9 cellular contexts compared by ENCODE assay signal in the genomic region with DNA sequence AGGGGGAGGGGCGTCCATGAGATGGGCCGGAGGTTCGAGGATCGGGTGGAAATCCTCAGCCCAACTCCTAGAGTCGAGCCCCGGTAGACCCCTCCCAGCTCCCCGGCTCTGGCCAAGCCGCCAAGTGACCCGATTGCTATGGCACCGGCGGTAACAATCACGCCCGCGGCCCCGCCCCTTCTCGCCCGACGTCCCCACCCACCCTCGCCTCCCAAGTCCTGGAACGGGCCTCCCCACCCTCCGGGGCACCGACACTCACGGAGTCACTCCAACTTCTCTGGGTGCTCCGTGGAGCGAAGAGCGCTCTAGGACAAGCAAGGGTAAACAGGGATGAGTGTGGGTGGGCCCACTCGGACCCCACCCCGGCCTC. TPM values are rescaled to one million over a fixed set of nuclear protein-coding genes. Genes with fewer than 3 reads are reported as not detected.
DNase-seq lines count a peak whose midpoint lies in the region; ATAC-seq, FAIRE-seq and TF ChIP-seq lines count a peak whose summit lies in the region.
"Had no signal": no experiment of that assay in that cellular context is flagged by ENCODE, and none has a peak within 500 bp of the region (broad histone marks: within the 10 kb centered on the region; RNA-seq: fewer than 3 reads in every experiment).

SPACA9 (plus strand) TSS at position 204 of the 370 bp plus-strand sequence. CDS start 5,050 bp downstream, outside the sequence.

- ATAC-seq in GM21619 (IDR thresholded peaks at IDR 0.05; ENCODE audit: unreplicated experiment) (no peak), HG02885 (IDR thresholded peaks at IDR 0.05; ENCODE audit: poor library complexity, unreplicated experiment) (no peak)

- H3K4me2 ChIP-seq in astrocyte (ENCODE audit: low read length) = peak within 1 kb of the TSS; percentile 92

- DNase-seq in SKM-1 treated with dmso at 0.1 percent for 144 hours (lab: John Stamatoyannopoulos, UW; ENCODE audit: unreplicated experiment) (peak; percentile 3), SKM-1 (lab: John Stamatoyannopoulos, UW; ENCODE audit: unreplicated experiment) (no peak), RCC 7860 (ENCODE audit: low spot score) (peak; percentile 23), astrocyte (ENCODE audit: low read depth) (peak; percentile 17), right atrium auricular region (ENCODE audit: low spot score) (peak; percentile 73), prostate gland (ENCODE audit: low spot score) (peak; percentile 42)

- peak within 1 kb of the TSS; percentile 62 for H3K27ac ChIP-seq in astrocyte (ENCODE audit: low read depth, low read length)
- H3K27ac ChIP-seq in right atrium auricular region = peak within 1 kb of the TSS; percentile 85 to 89
- peak within 1 kb of the TSS; percentile 78 to 80 for H3K27ac ChIP-seq in prostate gland

- H3K27me3 ChIP-seq in astrocyte (ENCODE audit: insufficient read depth, low read length) (no peaks in the 10 kb centered on the region), right atrium auricular region (no peaks in the 10 kb centered on the region), prostate gland (replicated peaks; ENCODE audit: insufficient read depth) (no peaks in the 10 kb centered on the region)

- no peaks in the 10 kb centered on the region for H3K36me3 Mint-ChIP-seq in astrocyte (ENCODE audit: low read depth, unreplicated experiment)

- H3K4me3 ChIP-seq in astrocyte (ENCODE audit: insufficient read depth, low read depth, low read length) = peak within 1 kb of the TSS; percentile 80
- peak within 1 kb of the TSS; percentile 93 to 94 for H3K4me3 ChIP-seq in right atrium auricular region
- peak within 1 kb of the TSS; percentile 79 to 87 for H3K4me3 ChIP-seq in prostate gland

- FAIRE-seq in RCC 7860 (lab: Jason Lieb, UNC) (no peak), astrocyte (lab: Jason Lieb, UNC) (no peak)
- FAIRE-seq: islet of Langerhans had no signal

- no peak for TF ChIP-seq POLR2A in prostate gland (IDR thresholded peaks at IDR 0.05)

- no peaks in the 10 kb centered on the region for H3K79me2 ChIP-seq in astrocyte (ENCODE audit: insufficient read depth, low read length)

- H4K20me1 ChIP-seq in astrocyte (ENCODE audit: insufficient read depth, low read length) = no peaks in the 10 kb centered on the region

- peaks cover 3% of the 10 kb centered on the region for H3K4me1 Mint-ChIP-seq in astrocyte (ENCODE audit: low read depth, unreplicated experiment)

- H3K4me3 Mint-ChIP-seq in astrocyte (ENCODE audit: unreplicated experiment) = peak within 1 kb of the TSS; percentile 84

- no peaks in the 10 kb centered on the region for H3K9me3 Mint-ChIP-seq in astrocyte (ENCODE audit: unreplicated experiment)

- no peaks in the 10 kb centered on the region for H3K4me1 ChIP-seq in astrocyte (ENCODE audit: insufficient read depth, low read length)
- H3K4me1 ChIP-seq in right atrium auricular region = peaks cover 0 to 18% of the 10 kb centered on the region in 2 donors
- no peaks in the 10 kb centered on the region for H3K4me1 ChIP-seq in prostate gland (replicated peaks)

- TF ChIP-seq CTCF in astrocyte (IDR thresholded peaks at IDR 0.05; ENCODE audit: insufficient read depth, low read depth, low read length) (no peak), right atrium auricular region (IDR thresholded peaks at IDR 0.05) (no peak), prostate gland (IDR thresholded peaks at IDR 0.05) (no peak)

- intact Hi-C loops in prostate gland (cut with DNase I) = loop anchor here (10.0 kb wide), 2 partner anchors 66 to 204 kb away; partner anchors contain the start of genes GTF3C4 and TSC1

- H3K9me3 ChIP-seq in astrocyte (ENCODE audit: insufficient read depth, low read depth, low read length) (no peaks in the 10 kb centered on the region), right atrium auricular region (no peaks in the 10 kb centered on the region), prostate gland (no peaks in the 10 kb centered on the region)

- H3K27ac Mint-ChIP-seq in astrocyte (ENCODE audit: unreplicated experiment) = peak within 1 kb of the TSS; percentile 26

- under 1% methylated on average over 24 of the region's 28 CpGs for WGBS in prostate gland

- peaks cover 19% of the 10 kb centered on the region for H3K27me3 Mint-ChIP-seq in astrocyte (ENCODE audit: low read depth, unreplicated experiment)

- peak within 1 kb of the TSS; percentile 100 for H2AFZ ChIP-seq in astrocyte (ENCODE audit: low read depth, low read length)

- peak within 1 kb of the TSS; percentile 95 for H3K9ac ChIP-seq in astrocyte (ENCODE audit: low read length)

- H3K36me3 ChIP-seq in astrocyte (ENCODE audit: insufficient read depth, low read length) = no peaks in the 10 kb centered on the region
- no peaks in the 10 kb centered on the region for H3K36me3 ChIP-seq in right atrium auricular region
- H3K36me3 ChIP-seq in prostate gland = no peaks in the 10 kb centered on the region

RNA-seq across cellular contexts. Expression of gene SPACA9, which starts in this region (rescaled TPM):
- total RNA-seq in astrocyte (3.9 and 5.0 TPM in 2 replicates), right atrium auricular region (10 to 100 TPM in 1 of 2 donors, 1 to 10 TPM in 1; 8.1 to 17.1 TPM), prostate gland (10 to 100 TPM in 1 of 2 donors, 1 to 10 TPM in 1; 5.7 to 16.5 TPM)
